Comparison of ENCODE assay signal across 11 cellular contexts in the genomic region with DNA sequence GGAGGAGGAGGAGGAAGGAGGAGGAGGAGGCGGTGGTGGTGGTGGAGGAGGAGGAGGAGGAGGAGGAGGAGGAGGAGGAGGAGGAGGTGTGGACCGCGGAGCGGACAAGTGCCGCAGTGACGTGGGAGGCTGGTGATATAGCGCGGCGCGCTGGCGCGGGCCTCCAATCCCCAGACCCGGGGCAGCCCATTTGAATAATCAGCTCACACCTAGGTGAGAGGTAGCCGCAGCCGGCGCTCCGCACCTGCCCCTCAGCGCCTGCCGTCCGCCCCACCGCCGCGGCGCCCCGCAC. TPM values are rescaled to one million over a fixed set of nuclear protein-coding genes. Genes with fewer than 3 reads are reported as not detected.
DNase-seq lines count a peak whose midpoint lies in the region; ATAC-seq and TF ChIP-seq lines count a peak whose summit lies in the region.
"Had no signal": no experiment of that assay in that cellular context is flagged by ENCODE, and none has a peak within 500 bp of the region (broad histone marks: within the 10 kb centered on the region; RNA-seq: fewer than 3 reads in every experiment).

No MANE protein-coding gene starts in this region.

- H3K27ac Mint-ChIP-seq in endothelial cell (ENCODE audit: unreplicated experiment), result no peak overlapping the region

- peaks cover 15% of the 10 kb centered on the region for H3K4me1 Mint-ChIP-seq in endothelial cell (ENCODE audit: unreplicated experiment)
- H3K4me1 Mint-ChIP-seq: central memory CD8-positive, alpha-beta T cell had no signal

- H3K4me3 ChIP-seq in body of pancreas (peak overlapping the region; percentile 9 to 20), mesenchymal stem cell (ENCODE audit: insufficient read depth in 1 of 2, low read depth in 1 of 2, low read length in 2 of 2) (no peak overlapping the region)

- no peak overlapping the region for H4K91ac ChIP-seq in mesenchymal stem cell (ENCODE audit: low read length)

- TF ChIP-seq CTCF in body of pancreas (IDR thresholded peaks at IDR 0.05), result peak in 1 of 7 experiments; percentile 3
- TF ChIP-seq CTCF in endothelial cell (IDR thresholded peaks at IDR 0.05; ENCODE audit: unreplicated experiment), result no peak

- no peak overlapping the region for H2BK12ac ChIP-seq in mesenchymal stem cell (ENCODE audit: low read length in 2 of 2)

- TF ChIP-seq POLR2A in body of pancreas (IDR thresholded peaks at IDR 0.05), result peak; percentile 19 to 90 (median 76)

- H3K27ac ChIP-seq in body of pancreas, result peak overlapping the region; percentile 97 to 99 (median 98)
- no peak overlapping the region for H3K27ac ChIP-seq in mesenchymal stem cell (ENCODE audit: low read length, poor library complexity, severe bottlenecking)

- no peak overlapping the region for H2BK120ac ChIP-seq in mesenchymal stem cell (ENCODE audit: low read depth, low read length)

- no peak overlapping the region for H3K18ac ChIP-seq in mesenchymal stem cell (ENCODE audit: low read depth in 1 of 2, low read length in 2 of 2)

- H2AK5ac ChIP-seq in mesenchymal stem cell (ENCODE audit: low read length, severe bottlenecking), result no peak overlapping the region

- H2AFZ ChIP-seq in mesenchymal stem cell (ENCODE audit: low read depth, low read length), result no peak overlapping the region

- H3K9me3 ChIP-seq in body of pancreas (no peaks in the 10 kb centered on the region), mesenchymal stem cell (ENCODE audit: control insufficient read depth, low read length) (no peaks in the 10 kb centered on the region)

- no peak overlapping the region for H3K23ac ChIP-seq in mesenchymal stem cell (ENCODE audit: low read length in 2 of 2)

- peaks cover 32% of the 10 kb centered on the region for H3K27me3 Mint-ChIP-seq in endothelial cell (ENCODE audit: unreplicated experiment)

- H3K9me3 Mint-ChIP-seq in endothelial cell (ENCODE audit: unreplicated experiment), result no peaks in the 10 kb centered on the region

- H3K4ac ChIP-seq in mesenchymal stem cell (ENCODE audit: low read depth in 1 of 2, low read length in 2 of 2), result no peak overlapping the region

- no peak overlapping the region for H3K14ac ChIP-seq in mesenchymal stem cell (ENCODE audit: low read length in 2 of 2)

- 1 to 2% methylated on average over 17 to 20 of the region's 25 CpGs for WGBS in body of pancreas, 2 donors
- WGBS in mesenchymal stem cell, result 2% methylated on average over 13 of the region's 25 CpGs

- H3K79me1 ChIP-seq in mesenchymal stem cell (replicated peaks; ENCODE audit: low read length, poor library complexity, severe bottlenecking), result no peaks in the 10 kb centered on the region

- H3K4me1 ChIP-seq in body of pancreas (peaks cover 44% of the 10 kb centered on the region), mesenchymal stem cell (ENCODE audit: control insufficient read depth, insufficient read depth, low read depth, low read length) (peaks cover 37% of the 10 kb centered on the region)

- H3K4me2 ChIP-seq in mesenchymal stem cell (ENCODE audit: low read length, poor library complexity, severe bottlenecking), result peak overlapping the region; percentile 37

- no peak overlapping the region for H3K9ac ChIP-seq in mesenchymal stem cell (ENCODE audit: low read length)

- H3K36me3 Mint-ChIP-seq in endothelial cell (ENCODE audit: low read depth, unreplicated experiment), result peaks cover 3% of the 10 kb centered on the region

- H4K8ac ChIP-seq in mesenchymal stem cell (ENCODE audit: low read length), result no peak overlapping the region

- no peak overlapping the region for H3K4me3 Mint-ChIP-seq in endothelial cell (ENCODE audit: unreplicated experiment)
- H3K4me3 Mint-ChIP-seq: central memory CD8-positive, alpha-beta T cell had no signal

- no peak overlapping the region for H2BK15ac ChIP-seq in mesenchymal stem cell (ENCODE audit: low read depth, poor library complexity, severe bottlenecking)

- no peaks in the 10 kb centered on the region for H3K27me3 ChIP-seq in body of pancreas
- H3K27me3 ChIP-seq in mesenchymal stem cell (ENCODE audit: control insufficient read depth in 1 of 2, insufficient read depth in 1 of 2, low read length in 2 of 2), result peaks cover 87 to 90% of the 10 kb centered on the region in 2 experiments

- peak; percentile 73 for ATAC-seq in body of pancreas

- no peaks in the 10 kb centered on the region for H3K36me3 ChIP-seq in body of pancreas (replicated peaks in 1 of 2; ENCODE audit: insufficient read depth in 1 of 2, low read depth in 2 of 2)
- no peaks in the 10 kb centered on the region for H3K36me3 ChIP-seq in mesenchymal stem cell (ENCODE audit: control insufficient read depth in 1 of 2, insufficient read depth in 2 of 2, low read depth in 1 of 2, low read length in 2 of 2)

- intact Hi-C loops in body of pancreas (cut with DNase I), result loop anchor here (10.0 kb wide), 1 partner anchor 130 kb away; no protein-coding TSS in a partner anchor

- DNase-seq in DMS153 (lab: John Stamatoyannopoulos, UW) (peak; percentile 93), NCI-H2029 treated with DMSO at 0.1 percent for 48 hours (lab: John Stamatoyannopoulos, UW) (peak; percentile 77), body of pancreas (peak; percentile 94 to 96 (median 95)), mesenchymal stem cell (no peak), DMS 273 (lab: John Stamatoyannopoulos, UW; ENCODE audit: unreplicated experiment) (no peak), endothelial cell (ENCODE audit: low spot score) (no peak), activated gamma-delta T cell (lab: John Stamatoyannopoulos, UW) (no peak), amniotic stem cell (lab: John Stamatoyannopoulos, UW) (no peak)
- DNase-seq: foreskin fibroblast had no signal

- no peak overlapping the region for H2BK5ac ChIP-seq in mesenchymal stem cell (ENCODE audit: low read depth, low read length, poor library complexity, severe bottlenecking)

RNA-seq across cellular contexts. Expression of gene FOXA2, which starts 0.2 kb away (rescaled TPM):
- total RNA-seq in body of pancreas (10 to 100 TPM; 42.5 to 63.3 TPM), endothelial cell (ENCODE audit: unreplicated experiment) (0.59 TPM)
- not detected for polyA plus RNA-seq in mesenchymal stem cell (2013, experiment 1 of 2)
- not detected for polyA plus RNA-seq in mesenchymal stem cell (2013, experiment 2 of 2)
- total RNA-seq: skeletal muscle tissue had no signal

Comparison
In these comparisons a context has a peak if more than half of its experiments do, and no peak if none do; other contexts are left out.
1. DNase-seq: peak in DMS153 (single experiment), NCI-H2029 treated with DMSO at 0.1 percent for 48 hours (single experiment) and body of pancreas (4 of 4); none in mesenchymal stem cell (single experiment), DMS 273 (single experiment), endothelial cell (single experiment), activated gamma-delta T cell (single experiment) and amniotic stem cell (single experiment).
2. H3K4me3 ChIP-seq: peak in body of pancreas (2 of 2); none in mesenchymal stem cell (0 of 2).
3. RNA of gene FOXA2, which starts 0.2 kb away (total RNA-seq): 42.5 to 63.3 TPM in body of pancreas; 0.59 TPM in endothelial cell (single experiment); every median in the first group is over 10 times any median in the second.